ENCODE assay signal across 19 cellular contexts in the genomic region with DNA sequence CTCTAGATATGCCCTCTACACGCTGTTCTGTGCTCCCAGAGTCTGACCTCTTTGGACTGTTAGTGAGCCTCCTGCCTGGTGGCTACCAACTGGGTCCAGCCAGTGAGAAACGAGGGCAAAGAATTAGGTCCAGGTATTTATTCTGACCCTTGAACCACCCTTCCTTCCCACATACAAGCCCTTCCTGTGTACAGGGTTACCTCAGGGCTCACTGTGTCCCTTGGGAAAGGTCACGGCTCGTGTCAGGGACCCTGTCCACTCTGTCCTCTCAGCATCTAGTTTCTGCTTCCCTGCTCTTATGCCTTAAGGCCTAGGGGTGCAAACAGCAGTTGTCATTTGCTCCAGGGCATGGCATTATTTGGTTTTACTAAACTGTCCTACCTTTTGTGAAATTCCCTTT.
DNase-seq lines count a peak whose midpoint lies in the region; ATAC-seq, FAIRE-seq and TF ChIP-seq lines count a peak whose summit lies in the region.
"Had no signal": no experiment of that assay in that cellular context is flagged by ENCODE, and none has a peak within 500 bp of the region (broad histone marks: within the 10 kb centered on the region; RNA-seq: fewer than 3 reads in every experiment).

No MANE protein-coding gene starts in this region.

- H2BK20ac ChIP-seq in H9 (ENCODE audit: low read depth, low read length, poor library complexity, severe bottlenecking), result no peak overlapping the region

- no CpG with 5 or more reads among the region's 4 CpGs for WGBS in H9 (ENCODE audit: extremely low coverage, insufficient read length, low lambda C conversion rate)
- WGBS in HepG2 (ENCODE audit: low lambda C conversion rate), result 68% methylated on average over 4 of the region's 4 CpGs
- 58 to 73% methylated on average over 4 of the region's 4 CpGs for WGBS in upper lobe of left lung, 2 donors

- H3K36me3 ChIP-seq in HepG2 (replicated peaks in 1 of 2; ENCODE audit: control insufficient read depth in 1 of 2, insufficient read depth in 2 of 2, low read length in 2 of 2) (no peaks in the 10 kb centered on the region), upper lobe of left lung (no peaks in the 10 kb centered on the region)
- H3K36me3 ChIP-seq: BLaER1, HAP-1 had no signal

- H3K23me2 ChIP-seq in H9 (ENCODE audit: insufficient read length, low read depth, low read length, poor library complexity, severe bottlenecking), result no peaks in the 10 kb centered on the region

- H2AK5ac ChIP-seq in H9 (ENCODE audit: insufficient read length, low read length), result no peak overlapping the region

- no peak overlapping the region for H3K56ac ChIP-seq in H9 (ENCODE audit: insufficient read length, low read depth, low read length)

- peaks cover 9 to 10% of the 10 kb centered on the region in 2 experiments for H3K4me1 Mint-ChIP-seq in H9
- H3K4me1 Mint-ChIP-seq: CD14-positive monocyte; CD4-positive, alpha-beta memory T cell had no signal

- no peak overlapping the region for H3K9ac ChIP-seq in H9 (ENCODE audit: extremely low read depth, insufficient read length, low read length)
- H3K9ac ChIP-seq in HepG2 (ENCODE audit: insufficient read depth, low read depth, low read length), result no peak overlapping the region
- H3K9ac ChIP-seq: BLaER1 had no signal

- H3K14ac ChIP-seq in H9 (ENCODE audit: insufficient read depth, low read length), result no peak overlapping the region

- H3K79me2 ChIP-seq in H9 (ENCODE audit: insufficient read depth, low read length) (no peaks in the 10 kb centered on the region), HepG2 (ENCODE audit: insufficient read depth, low read length) (no peaks in the 10 kb centered on the region)

- H2AFZ ChIP-seq in H9 (ENCODE audit: low read length), result no peak overlapping the region
- H2AFZ ChIP-seq in HepG2 (ENCODE audit: low read length), result no peak overlapping the region

- H3T11ph ChIP-seq in H9 (ENCODE audit: low read length), result no peak overlapping the region

- no peak overlapping the region for H2BK15ac ChIP-seq in H9 (ENCODE audit: low read depth, low read length)

- H3K9me3 ChIP-seq in H9 (ENCODE audit: control insufficient read depth, low read depth, low read length) (no peaks in the 10 kb centered on the region), HepG2 (ENCODE audit: low read length) (no peaks in the 10 kb centered on the region), upper lobe of left lung (no peaks in the 10 kb centered on the region)
- H3K9me3 ChIP-seq: A549, BLaER1, HAP-1 had no signal

- no peaks in the 10 kb centered on the region for H3K27me3 Mint-ChIP-seq in H9 (ENCODE audit: low read depth)
- H3K27me3 Mint-ChIP-seq: CD4-positive, alpha-beta memory T cell had no signal

- H3K9me3 Mint-ChIP-seq in H9, result no peaks in the 10 kb centered on the region
- H3K9me3 Mint-ChIP-seq: CD4-positive, alpha-beta memory T cell had no signal

- peak overlapping the region; percentile 25 for H4K91ac ChIP-seq in H9 (ENCODE audit: insufficient read length, low read depth, low read length)

- no peak overlapping the region for H3K4me2 ChIP-seq in H9 (ENCODE audit: insufficient read depth, insufficient read length, low read length)
- no peak overlapping the region for H3K4me2 ChIP-seq in HepG2 (ENCODE audit: low read depth, low read length)
- H3K4me2 ChIP-seq: A549, BLaER1 had no signal

- H2BK12ac ChIP-seq in H9 (ENCODE audit: insufficient read length, low read depth, low read length), result no peak overlapping the region

- H3K27me3 ChIP-seq in H9 (ENCODE audit: insufficient read depth, low read length) (no peaks in the 10 kb centered on the region), HepG2 (ENCODE audit: control insufficient read depth in 1 of 2, insufficient read depth in 2 of 2, low read length in 2 of 2) (no peaks in the 10 kb centered on the region), upper lobe of left lung (no peaks in the 10 kb centered on the region)
- H3K27me3 ChIP-seq: BLaER1 had no signal

- in situ Hi-C loops in HepG2 (cut with HindIII; ENCODE audit: extremely low pct_ligation_motif_present, low pct_unique_long_range_greater_than_20kb), result no loop called here

- no peaks in the 10 kb centered on the region for H3K36me3 Mint-ChIP-seq in H9 (ENCODE audit: insufficient read depth in 1 of 3, low read depth in 3 of 3)
- H3K36me3 Mint-ChIP-seq: CD14-positive monocyte; CD4-positive, alpha-beta memory T cell had no signal

- CTCF ChIA-PET in HepG2 (lab: Yijun Ruan, JAX; ENCODE audit: low intra/inter-chr PET ratio, low total read pairs), result interaction anchor here (1.7 kb wide), 1 partner anchor 192 kb away, joined by 10 read pairs; no protein-coding TSS in a partner anchor

- no peak overlapping the region for H4K8ac ChIP-seq in H9 (replicated peaks; ENCODE audit: insufficient read length, low read depth, low read length)

- no peak overlapping the region for H4K5ac ChIP-seq in H9 (ENCODE audit: insufficient read length, low read depth, low read length)

- no peak overlapping the region for H3K4me3 Mint-ChIP-seq in H9
- H3K4me3 Mint-ChIP-seq: CD14-positive monocyte; CD4-positive, alpha-beta memory T cell had no signal

- H3K27ac ChIP-seq in H9 (ENCODE audit: insufficient read length, low read depth, low read length) (no peak overlapping the region), HepG2 (ENCODE audit: extremely low read length, insufficient read depth, low read length) (no peak overlapping the region), upper lobe of left lung (no peak overlapping the region)
- H3K27ac ChIP-seq: 22Rv1, A549, BLaER1 had no signal

- H4K20me1 ChIP-seq in H9 (ENCODE audit: control insufficient read depth, insufficient read depth, insufficient read length) (no peaks in the 10 kb centered on the region), HepG2 (ENCODE audit: insufficient read depth, low read length) (no peaks in the 10 kb centered on the region)
- H4K20me1 ChIP-seq: BLaER1 had no signal

- no peak overlapping the region for H3K4ac ChIP-seq in H9 (ENCODE audit: low read depth, low read length)

- H3K4me3 ChIP-seq in HepG2 (replicated peaks in 1 of 3; ENCODE audit: insufficient read depth in 1 of 3, low read depth in 2 of 3, low read length in 3 of 3) (no peak overlapping the region), upper lobe of left lung (no peak overlapping the region)
- H3K4me3 ChIP-seq: A549, BLaER1, GM12878, HAP-1, K562 had no signal

- TF ChIP-seq CTCF in H9 (conservative IDR thresholded peaks at IDR 0.05) (no peak), HepG2 (CRISPR knock-in tag; IDR thresholded peaks at IDR 0.05) (no peak), upper lobe of left lung (IDR thresholded peaks at IDR 0.05) (no peak), GM10266 (IDR thresholded peaks at IDR 0.05; ENCODE audit: control insufficient read depth, insufficient read depth, low read depth, missing control alignments) (no peak)

- TF ChIP-seq POLR2A in HepG2 (IDR thresholded peaks at IDR 0.05; ENCODE audit: insufficient read depth in 1 of 2, low read depth in 2 of 2, low read length in 2 of 2), result no peak
- no peak for TF ChIP-seq POLR2A in upper lobe of left lung (IDR thresholded peaks at IDR 0.05)

- intact Hi-C loops in HepG2 (cut with micrococcal nuclease; ENCODE audit: unreplicated experiment), result no loop called here

- H3K27ac Mint-ChIP-seq in H9, result 0 out of 7 replicates have a peak overlapping the region, but pooled peaks of 1 of the 3 experiments have one; percentile 22
- H3K27ac Mint-ChIP-seq: CD14-positive monocyte; CD4-positive, alpha-beta memory T cell had no signal

- no peak for FAIRE-seq in HepG2 (lab: Jason Lieb, UNC)
- peak; percentile 87 for FAIRE-seq in urothelium cell line (lab: Jason Lieb, UNC)
- FAIRE-seq: A549, GM12878, GM19239, K562 had no signal

- DNase-seq in H9 (no peak), NCI-H69 (lab: John Stamatoyannopoulos, UW) (peak; percentile 35), HepG2 (ENCODE audit: low spot score) (no peak), urothelium cell line (ENCODE audit: low spot score) (no peak), SHP77 treated with DMSO at 0.1 percent for 48 hours (lab: John Stamatoyannopoulos, UW) (no peak), upper lobe of left lung (no peak), GM10266 (ENCODE audit: extremely low spot score) (no peak)
- DNase-seq: CD4-positive, alpha-beta memory T cell; DMS79 treated with DMSO at 0.1 percent for 48 hours; GF-D8; IMR-90 had no signal

- no peak for TF ChIP-seq EP300 in HepG2 (IDR thresholded peaks at IDR 0.05; ENCODE audit: low read depth in 2 of 2, low read length in 2 of 2)
- TF ChIP-seq EP300 in HepG2 (CRISPR knock-in tag; IDR thresholded peaks at IDR 0.05; ENCODE audit: borderline replicate concordance), result no peak
- no peak for TF ChIP-seq EP300 in upper lobe of left lung (IDR thresholded peaks at IDR 0.05)

- BruUV-seq in HepG2 (replicated peaks; lab: Mats Ljungman, UMichigan), result no TSS peak

- no peak overlapping the region for H2BK120ac ChIP-seq in H9 (ENCODE audit: low read depth, low read length, poor library complexity, severe bottlenecking)

- no peak overlapping the region for H3K23ac ChIP-seq in H9 (ENCODE audit: insufficient read length, low read depth, low read length)

- no peak overlapping the region for H2BK5ac ChIP-seq in H9 (ENCODE audit: insufficient read length, low read length)

- no peak overlapping the region for H3K18ac ChIP-seq in H9 (ENCODE audit: insufficient read length, low read depth, low read length)

- TF ChIP-seq RAD21 in HepG2 (CRISPR knock-in tag; IDR thresholded peaks at IDR 0.05), result no peak

- POLR2A ChIA-PET in HepG2 (lab: Yijun Ruan, JAX), result no interaction called here

- no peak for ATAC-seq in HepG2
- no peak for ATAC-seq in upper lobe of left lung (ENCODE audit: low FRiP score in 2 of 2)
- ATAC-seq: GM12878, K562 had no signal

- H3K4me1 ChIP-seq in H9 (ENCODE audit: insufficient read depth, low read length) (no peaks in the 10 kb centered on the region), HepG2 (ENCODE audit: insufficient read depth, low read length) (peaks cover 13% of the 10 kb centered on the region), upper lobe of left lung (no peaks in the 10 kb centered on the region)
- H3K4me1 ChIP-seq: BLaER1, HAP-1 had no signal

- no peaks in the 10 kb centered on the region for H3K79me1 ChIP-seq in H9 (ENCODE audit: insufficient read depth, low read depth, low read length, poor library complexity, severe bottlenecking)

TF ChIP-seq in HepG2, 621 proteins besides CTCF, POLR2A, EP300 and RAD21:
- TF ChIP-seq, protein P1, sequence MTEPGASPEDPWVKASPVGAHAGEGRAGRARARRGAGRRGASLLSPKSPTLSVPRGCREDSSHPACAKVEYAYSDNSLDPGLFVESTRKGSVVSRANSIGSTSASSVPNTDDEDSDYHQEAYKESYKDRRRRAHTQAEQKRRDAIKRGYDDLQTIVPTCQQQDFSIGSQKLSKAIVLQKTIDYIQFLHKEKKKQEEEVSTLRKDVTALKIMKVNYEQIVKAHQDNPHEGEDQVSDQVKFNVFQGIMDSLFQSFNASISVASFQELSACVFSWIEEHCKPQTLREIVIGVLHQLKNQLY (CRISPR knock-in tag; IDR thresholded peaks at IDR 0.05), result no peak
- TF ChIP-seq RARA (CRISPR knock-in tag; IDR thresholded peaks at IDR 0.05), result peak; percentile 57; the same call in 1 of the 2 replicates
TF ChIP-seq in HepG2: peak in this region for 1.
